Comparison of ENCODE assay signal across 19 cellular contexts in the genomic region with DNA sequence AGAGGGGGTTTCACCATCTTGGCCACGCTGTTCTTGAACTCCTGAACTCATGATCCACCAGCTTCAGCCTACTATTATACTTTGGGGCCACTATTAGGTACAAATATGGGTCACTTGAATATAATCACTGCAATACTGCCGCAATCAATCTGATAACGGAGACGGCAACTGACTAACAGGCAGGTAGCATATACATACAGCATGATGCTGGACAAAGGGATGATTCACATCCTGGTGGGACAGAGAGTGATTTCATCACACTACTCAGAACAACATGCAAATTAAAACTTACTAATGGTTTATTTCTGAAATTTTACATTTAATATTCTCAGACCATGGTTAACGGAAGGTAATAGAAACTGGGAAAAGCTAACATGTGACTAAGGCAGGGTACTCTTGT. TPM values are rescaled to one million over a fixed set of nuclear protein-coding genes. Genes with fewer than 3 reads are reported as not detected.
A peak's percentile ranks its signal among the peaks of the same experiment; 100 is the strongest.
DNase-seq lines count a peak whose midpoint lies in the region; ATAC-seq and TF ChIP-seq lines count a peak whose summit lies in the region.
"Had no signal": no experiment of that assay in that cellular context is flagged by ENCODE, and none has a peak within 500 bp of the region (broad histone marks: within the 10 kb centered on the region; RNA-seq: fewer than 3 reads in every experiment).

No MANE protein-coding gene starts in this region.

- TF ChIP-seq CTCF in HFFc6 (IDR thresholded peaks at IDR 0.05) = no peak
- no peak for TF ChIP-seq CTCF in cardiac fibroblast (IDR thresholded peaks at IDR 0.05; ENCODE audit: low read depth, low read length)

- no peak overlapping the region for H3K4me3 ChIP-seq in cardiac fibroblast (replicated peaks in 1 of 2; ENCODE audit: low read depth in 2 of 2, low read length in 2 of 2)
- H3K4me3 ChIP-seq: BLaER1 treated with 17β-estradiol and CSF1 and Interleukin-3, amounts not matched to agents 10 nM and 100 nM; gastrocnemius medialis; Peyer's patch had no signal

- H3K9me3 Mint-ChIP-seq in HFFc6 = no peaks in the 10 kb centered on the region
- no peaks in the 10 kb centered on the region for H3K9me3 Mint-ChIP-seq in natural killer cell treated with Interleukin-12 subunit alpha and Interleukin-12 subunit beta and Interleukin-15 and Interleukin-18, amount 100 ng/mL, for 72 hours
- H3K9me3 Mint-ChIP-seq: stimulated activated memory B cell treated with anti-CD40 and anti-IgM and Interleukin-4, amounts not matched to agents 10 μg/mL and 1 μg/mL and 100 μg/mL, for 72 hours had no signal

- ATAC-seq in natural killer cell treated with Interleukin-12 subunit alpha and Interleukin-12 subunit beta and Interleukin-15 and Interleukin-18, amount 100 ng/mL, for 72 hours = no peak
- ATAC-seq: gastrocnemius medialis; stimulated activated memory B cell treated with anti-CD40 and anti-IgM and Interleukin-4, amounts not matched to agents 10 μg/mL and 1 μg/mL and 100 μg/mL, for 72 hours had no signal

- no peak overlapping the region for H3K27ac Mint-ChIP-seq in HFFc6
- H3K27ac Mint-ChIP-seq in natural killer cell treated with Interleukin-12 subunit alpha and Interleukin-12 subunit beta and Interleukin-15 and Interleukin-18, amount 100 ng/mL, for 72 hours = no peak overlapping the region
- H3K27ac Mint-ChIP-seq: brain; stimulated activated memory B cell treated with anti-CD40 and anti-IgM and Interleukin-4, amounts not matched to agents 10 μg/mL and 1 μg/mL and 100 μg/mL, for 72 hours had no signal

- H3K27me3 Mint-ChIP-seq in HFFc6 (ENCODE audit: insufficient read depth) = no peaks in the 10 kb centered on the region
- no peaks in the 10 kb centered on the region for H3K27me3 Mint-ChIP-seq in natural killer cell treated with Interleukin-12 subunit alpha and Interleukin-12 subunit beta and Interleukin-15 and Interleukin-18, amount 100 ng/mL, for 72 hours
- H3K27me3 Mint-ChIP-seq: brain; stimulated activated memory B cell treated with anti-CD40 and anti-IgM and Interleukin-4, amounts not matched to agents 10 μg/mL and 1 μg/mL and 100 μg/mL, for 72 hours had no signal

- DNase-seq in HFFc6 = peak; percentile 33
- peak; percentile 87 for DNase-seq in RKO (ENCODE audit: low spot score)
- peak; percentile 31 to 82 for DNase-seq in cardiac fibroblast (ENCODE audit: low read depth in 2 of 2)
- peak; percentile 82 to 89 for DNase-seq in lung microvascular endothelial cell (ENCODE audit: low read depth in 2 of 2)
- no peak for DNase-seq in natural killer cell treated with Interleukin-12 subunit alpha and Interleukin-12 subunit beta and Interleukin-15 and Interleukin-18, amount 100 ng/mL, for 72 hours (ENCODE audit: low spot score)
- DNase-seq in AG08395 (ENCODE audit: low spot score) = no peak
- no peak for DNase-seq in NCI-H345 treated with DMSO at 0.1 percent for 48 hours (lab: John Stamatoyannopoulos, UW; ENCODE audit: unreplicated experiment)
- DNase-seq: activated naive CD4-positive, alpha-beta T cell treated with Interleukin-2 at 50 U/mL for 16 hours; DMS 273 treated with DMSO at 0.1 percent for 48 hours; effector CD8-positive, alpha-beta T cell; gastrocnemius medialis; NCI-H1048; NCI-H2107; Peyer's patch; T-helper 1 cell; trophoblast cell had no signal

- peaks cover 17% of the 10 kb centered on the region for H3K4me1 Mint-ChIP-seq in HFFc6 (ENCODE audit: low read depth)
- H3K4me1 Mint-ChIP-seq in natural killer cell treated with Interleukin-12 subunit alpha and Interleukin-12 subunit beta and Interleukin-15 and Interleukin-18, amount 100 ng/mL, for 72 hours (ENCODE audit: low read depth in 2 of 2) = peaks cover 25 to 32% of the 10 kb centered on the region in 2 donors
- H3K4me1 Mint-ChIP-seq: brain had no signal

- no peak overlapping the region for H3K4me3 Mint-ChIP-seq in HFFc6
- H3K4me3 Mint-ChIP-seq in natural killer cell treated with Interleukin-12 subunit alpha and Interleukin-12 subunit beta and Interleukin-15 and Interleukin-18, amount 100 ng/mL, for 72 hours = no peak overlapping the region
- H3K4me3 Mint-ChIP-seq: brain; stimulated activated memory B cell treated with anti-CD40 and anti-IgM and Interleukin-4, amounts not matched to agents 10 μg/mL and 1 μg/mL and 100 μg/mL, for 72 hours had no signal

- H3K36me3 Mint-ChIP-seq in HFFc6 (ENCODE audit: low read depth) = no peaks in the 10 kb centered on the region
- H3K36me3 Mint-ChIP-seq in natural killer cell treated with Interleukin-12 subunit alpha and Interleukin-12 subunit beta and Interleukin-15 and Interleukin-18, amount 100 ng/mL, for 72 hours = no peaks in the 10 kb centered on the region

RNA-seq across cellular contexts. Expression of a gene that starts 10.9 kb away (rescaled TPM):
- 10 to 100 TPM; 13.6 to 17.6 (median 15.0) TPM for total RNA-seq in HFFc6 (2021; fragmentation: NEBNext Ultra II Directional; extraction: Animal tissue kit (Norgen Biotek cat#: 25700))
- 31.0 and 37.9 TPM in 2 replicates for total RNA-seq in lung microvascular endothelial cell
- 10 to 100 TPM; 37.7 to 70.5 TPM for total RNA-seq in natural killer cell treated with Interleukin-12 subunit alpha and Interleukin-12 subunit beta and Interleukin-15 and Interleukin-18, amount 100 ng/mL, for 72 hours

Comparison
In these comparisons a context has a peak if more than half of its experiments do, and no peak if none do; other contexts are left out.
1. DNase-seq: peak in HFFc6 (single experiment), RKO (single experiment), cardiac fibroblast (2 of 2) and lung microvascular endothelial cell (2 of 2); none in natural killer cell treated with Interleukin-12 subunit alpha and Interleukin-12 subunit beta and Interleukin-15 and Interleukin-18, amount 100 ng/mL, for 72 hours (single experiment), AG08395 (single experiment) and NCI-H345 treated with DMSO at 0.1 percent for 48 hours (single experiment).